ENCODE assay signal across 10 cellular contexts in genomic region chr1:160665330-160666078, GRCh38. TPM values are rescaled to one million over a fixed set of nuclear protein-coding genes. Genes with fewer than 3 reads are reported as not detected.
DNase-seq lines count a peak whose midpoint lies in the region; ATAC-seq and TF ChIP-seq lines count a peak whose summit lies in the region.
"Had no signal": no experiment of that assay in that cellular context is flagged by ENCODE, and none has a peak within 500 bp of the region (broad histone marks: within the 10 kb centered on the region; RNA-seq: fewer than 3 reads in every experiment).

No MANE protein-coding gene starts in this region.

- H3K27me3 Mint-ChIP-seq in activated naive CD4-positive, alpha-beta T cell treated with anti-CD3 and anti-CD28 coated beads, Interleukin-2, amount 50 U/mL, for 24 hours: no peaks in the 10 kb centered on the region
- H3K27me3 Mint-ChIP-seq in activated CD8-positive, alpha-beta T cell treated with anti-CD3 and anti-CD28 coated beads for 36 hours: no peaks in the 10 kb centered on the region
- H3K27me3 Mint-ChIP-seq in immature natural killer cell (ENCODE audit: low read depth in 3 of 3): peaks cover 2 to 8% (median 5%) of the 10 kb centered on the region in 3 donors

- no peak for TF ChIP-seq POLR2A in vagina (IDR thresholded peaks at IDR 0.05)

- H3K9me3 Mint-ChIP-seq in activated naive CD4-positive, alpha-beta T cell treated with anti-CD3 and anti-CD28 coated beads, Interleukin-2, amount 50 U/mL, for 24 hours: no peaks in the 10 kb centered on the region
- H3K9me3 Mint-ChIP-seq in activated CD8-positive, alpha-beta T cell treated with anti-CD3 and anti-CD28 coated beads for 36 hours: peaks cover 6% of the 10 kb centered on the region
- H3K9me3 Mint-ChIP-seq in immature natural killer cell: peaks cover 0 to 5% (median under 1%) of the 10 kb centered on the region in 6 donors

- H3K9me3 ChIP-seq in vagina: no peaks in the 10 kb centered on the region

- H3K4me1 ChIP-seq in vagina: no peaks in the 10 kb centered on the region

- POLR2A ChIA-PET in activated CD8-positive, alpha-beta T cell treated with anti-CD3 and anti-CD28 coated beads for 36 hours (lab: Charles Lee): interaction anchor here (1.0 to 1.9 kb wide), 6 partner anchors 9 to 383 kb away, joined by 3 to 7 read pairs (median 5); no protein-coding TSS in a partner anchor

- ATAC-seq in activated CD8-positive, alpha-beta T cell treated with anti-CD3 and anti-CD28 coated beads for 36 hours: peak; percentile 57
- ATAC-seq in HG02884 (IDR thresholded peaks at IDR 0.05; ENCODE audit: unreplicated experiment) (no peak), GM19463 (IDR thresholded peaks at IDR 0.05; ENCODE audit: unreplicated experiment) (no peak)

- CTCF ChIA-PET in activated CD8-positive, alpha-beta T cell treated with anti-CD3 and anti-CD28 coated beads for 36 hours (lab: Charles Lee): interaction anchor here (1.0 to 3.5 kb wide), 3 partner anchors 9 to 121 kb away, joined by 3 to 22 read pairs (median 4); no protein-coding TSS in a partner anchor

- no peak for TF ChIP-seq CTCF in activated CD8-positive, alpha-beta T cell treated with anti-CD3 and anti-CD28 coated beads for 36 hours (IDR thresholded peaks at IDR 0.05)
- TF ChIP-seq CTCF in vagina (IDR thresholded peaks at IDR 0.05): no peak

- intact Hi-C loops in activated CD8-positive, alpha-beta T cell treated with anti-CD3 and anti-CD28 coated beads for 36 hours (cut with micrococcal nuclease): no loop called here
- intact Hi-C loops in vagina (cut with DNase I): no loop called here

- peak overlapping the region; percentile 88 for H3K27ac Mint-ChIP-seq in activated naive CD4-positive, alpha-beta T cell treated with anti-CD3 and anti-CD28 coated beads, Interleukin-2, amount 50 U/mL, for 24 hours
- H3K27ac Mint-ChIP-seq in activated CD8-positive, alpha-beta T cell treated with anti-CD3 and anti-CD28 coated beads for 36 hours: peak overlapping the region; percentile 86
- peak overlapping the region in 3 of 6 donors; percentile 8 to 35 (median 20) for H3K27ac Mint-ChIP-seq in immature natural killer cell
- H3K27ac Mint-ChIP-seq: nephron progenitor cell had no signal

- H3K4me3 ChIP-seq in vagina: no peak overlapping the region

- H3K27ac ChIP-seq in vagina: peak overlapping the region; percentile 33

- peaks cover 10% of the 10 kb centered on the region for H3K36me3 Mint-ChIP-seq in activated naive CD4-positive, alpha-beta T cell treated with anti-CD3 and anti-CD28 coated beads, Interleukin-2, amount 50 U/mL, for 24 hours
- peaks cover 20% of the 10 kb centered on the region for H3K36me3 Mint-ChIP-seq in activated CD8-positive, alpha-beta T cell treated with anti-CD3 and anti-CD28 coated beads for 36 hours (ENCODE audit: low read depth)
- peaks cover 3 to 7% (median 4%) of the 10 kb centered on the region in 3 donors for H3K36me3 Mint-ChIP-seq in immature natural killer cell

- H3K4me1 Mint-ChIP-seq in activated naive CD4-positive, alpha-beta T cell treated with anti-CD3 and anti-CD28 coated beads, Interleukin-2, amount 50 U/mL, for 24 hours: peaks cover 84% of the 10 kb centered on the region
- peaks cover 55% of the 10 kb centered on the region for H3K4me1 Mint-ChIP-seq in activated CD8-positive, alpha-beta T cell treated with anti-CD3 and anti-CD28 coated beads for 36 hours (ENCODE audit: low read depth)
- peaks cover 38 to 46% of the 10 kb centered on the region in 2 donors for H3K4me1 Mint-ChIP-seq in immature natural killer cell

- no peak for DNase-seq in activated naive CD4-positive, alpha-beta T cell (lab: John Stamatoyannopoulos, UW)
- DNase-seq in activated CD8-positive, alpha-beta T cell treated with anti-CD3 and anti-CD28 coated beads for 36 hours: peak; percentile 68
- DNase-seq in immature natural killer cell (peak; percentile 19 to 23 (median 22)), vagina (ENCODE audit: extremely low spot score in 2 of 2) (no peak), activated gamma-delta T cell (lab: John Stamatoyannopoulos, UW) (no peak)
- DNase-seq: nephron progenitor cell had no signal

- H3K36me3 ChIP-seq in vagina: no peaks in the 10 kb centered on the region

- no peaks in the 10 kb centered on the region for H3K27me3 ChIP-seq in vagina

- peak overlapping the region; percentile 32 for H3K4me3 Mint-ChIP-seq in activated naive CD4-positive, alpha-beta T cell treated with anti-CD3 and anti-CD28 coated beads, Interleukin-2, amount 50 U/mL, for 24 hours
- H3K4me3 Mint-ChIP-seq in activated CD8-positive, alpha-beta T cell treated with anti-CD3 and anti-CD28 coated beads for 36 hours: peak overlapping the region; percentile 51
- peak overlapping the region; percentile 12 to 87 (median 64) for H3K4me3 Mint-ChIP-seq in immature natural killer cell
- H3K4me3 Mint-ChIP-seq: nephron progenitor cell had no signal

RNA-seq across cellular contexts. Expression of gene SLAMF1, which starts 18.7 kb away (rescaled TPM):
- 10 to 100 TPM; 65.9 to 67.8 TPM for total RNA-seq in activated CD8-positive, alpha-beta T cell treated with anti-CD3 and anti-CD28 coated beads for 36 hours
- polyA plus RNA-seq in immature natural killer cell: under 1 TPM in 2 of 3 donors, not detected in 1; 0.12 to 0.21 TPM
- 6.9 TPM for total RNA-seq in vagina
- total RNA-seq: HT-29 had no signal

RNA-seq across cellular contexts. Expression of gene CD48, which starts 46.1 kb away (rescaled TPM):
- total RNA-seq in activated CD8-positive, alpha-beta T cell treated with anti-CD3 and anti-CD28 coated beads for 36 hours: 100 to 1,000 TPM; 379 to 388 TPM
- 100 to 1,000 TPM; 202 to 229 (median 205) TPM for polyA plus RNA-seq in immature natural killer cell
- total RNA-seq in vagina: 4.7 TPM
- total RNA-seq: HT-29 had no signal

Comparison
In these comparisons a context has a peak if more than half of its experiments do, and no peak if none do; other contexts are left out.
1. DNase-seq: peak in activated CD8-positive, alpha-beta T cell treated with anti-CD3 and anti-CD28 coated beads for 36 hours (single experiment) and immature natural killer cell (3 of 3); none in activated naive CD4-positive, alpha-beta T cell (0 of 4), vagina (0 of 2) and activated gamma-delta T cell (single experiment).
2. RNA of gene CD48, which starts 46.1 kb away (total RNA-seq): 379 to 388 TPM in activated CD8-positive, alpha-beta T cell treated with anti-CD3 and anti-CD28 coated beads for 36 hours; 4.7 TPM in vagina (single experiment); every median in the first group is over 10 times any median in the second.
3. Peak in every context shown above with its lines, with median percentiles within 50 percentile points of each other: H3K4me3 Mint-ChIP-seq.